Comparison of ENCODE assay signal across 31 cellular contexts in genomic region chr20:58384821-58385220, GRCh38.
"Had no signal": no experiment of that assay in that cellular context is flagged by ENCODE, and none has a peak within 500 bp of the region (broad histone marks: within the 10 kb centered on the region; RNA-seq: fewer than 3 reads in every experiment).

No MANE protein-coding gene starts in this region.

- H3K4me3 ChIP-seq: adrenal gland, body of pancreas, esophagus muscularis mucosa, gastrocnemius medialis had no signal

- H3K36me3 ChIP-seq: adrenal gland, esophagus muscularis mucosa, gastrocnemius medialis had no signal

- DNase-seq: activated B cell treated with CpG ODN at 0.5 μM for 24 hours; activated CD4-positive, alpha-beta T cell treated with anti-CD3 and anti-CD28 coated beads for 48 hours; activated CD4-positive, alpha-beta T cell treated with anti-CD3 and anti-CD28 coated beads, Interleukin-2, amount 50 U/mL, for 1 hour; activated CD4-positive, alpha-beta T cell treated with anti-CD3 and anti-CD28 coated beads, Interleukin-2, amount 50 U/mL, for 48 hours; activated CD8-positive, alpha-beta memory T cell treated with anti-CD3 and anti-CD28 coated beads for 24 hours; activated CD8-positive, alpha-beta T cell treated with anti-CD3 and anti-CD28 coated beads for 36 hours; activated effector memory CD4-positive, alpha-beta T cell treated with anti-CD3 and anti-CD28 coated beads, Interleukin-2, amount 50 U/mL, for 16 hours; activated naive CD4-positive, alpha-beta T cell treated with anti-CD3 and anti-CD28 coated beads for 36 hours; activated naive CD8-positive, alpha-beta T cell treated with anti-CD3 and anti-CD28 coated beads for 36 hours; activated naive CD8-positive, alpha-beta T cell treated with anti-CD3 and anti-CD28 coated beads, Interleukin-2, amount 50 U/mL, for 24 hours; activated T-cell treated with anti-CD3 and anti-CD28 coated beads, Interleukin-2, amount 50 U/mL, for 4 hours; adrenal gland; amygdala; aorta; body of pancreas; caudate nucleus; cortex of kidney; dermis blood vessel endothelial cell; effector CD4-positive, alpha-beta T cell; effector memory CD8-positive, alpha-beta T cell; erythroblast; foreskin keratinocyte; gastrocnemius medialis; glutamatergic neuron; T-helper 1 cell; T-helper 17 cell; T1000; WERI-Rb-1 had no signal

- FAIRE-seq: colon had no signal

- ATAC-seq: activated CD4-positive, CD25-positive, alpha-beta regulatory T cell treated with anti-CD3 and anti-CD28 coated beads, Interleukin-2, amount 50 U/mL, for 24 hours; activated CD8-positive, alpha-beta T cell treated with anti-CD3 and anti-CD28 coated beads for 36 hours; activated naive CD8-positive, alpha-beta T cell treated with anti-CD3 and anti-CD28 coated beads, Interleukin-2, amount 50 U/mL, for 24 hours; activated T-cell treated with anti-CD3 and anti-CD28 coated beads, Interleukin-2, amount 50 U/mL, for 4 hours; body of pancreas; effector memory CD8-positive, alpha-beta T cell; foreskin keratinocyte; gastrocnemius medialis; T-helper 17 cell had no signal

- H3K27me3 ChIP-seq: adrenal gland, body of pancreas, foreskin keratinocyte had no signal

- H3K27ac ChIP-seq: adrenal gland, body of pancreas, esophagus muscularis mucosa, foreskin keratinocyte, gastrocnemius medialis, WERI-Rb-1 had no signal

- H3K9me3 ChIP-seq: adrenal gland, body of pancreas had no signal
